17 cellular contexts compared by ENCODE assay signal in genomic region chr12:11970155-11970520, GRCh38.
DNase-seq lines count a peak whose midpoint lies in the region; ATAC-seq and TF ChIP-seq lines count a peak whose summit lies in the region.
"Had no signal": no experiment of that assay in that cellular context is flagged by ENCODE, and none has a peak within 500 bp of the region (broad histone marks: within the 10 kb centered on the region; RNA-seq: fewer than 3 reads in every experiment).

No MANE protein-coding gene starts in this region.

- H3K27ac Mint-ChIP-seq in nephron, result peak overlapping the region in 2 of 3 experiments; percentile 22 to 89
- H3K27ac Mint-ChIP-seq in activated T-cell treated with anti-CD3 and anti-CD28 coated beads, Interleukin-2, amount 50 U/mL, for 72 hours, result no peak overlapping the region
- H3K27ac Mint-ChIP-seq: CD14-positive monocyte had no signal

- H3K27ac ChIP-seq in ectodermal cell (ENCODE audit: insufficient read depth, low read depth, low read length, poor library complexity, severe bottlenecking) (peak overlapping the region; percentile 17), right atrium auricular region (no peak overlapping the region)
- H3K27ac ChIP-seq: HL-60 had no signal

- H3K9me3 Mint-ChIP-seq in nephron, result peaks cover 5% of the 10 kb centered on the region
- no peaks in the 10 kb centered on the region for H3K9me3 Mint-ChIP-seq in activated T-cell treated with anti-CD3 and anti-CD28 coated beads, Interleukin-2, amount 50 U/mL, for 72 hours

- H3K36me3 Mint-ChIP-seq in nephron (ENCODE audit: low read depth), result no peaks in the 10 kb centered on the region
- H3K36me3 Mint-ChIP-seq in activated T-cell treated with anti-CD3 and anti-CD28 coated beads, Interleukin-2, amount 50 U/mL, for 72 hours (ENCODE audit: insufficient read depth in 2 of 2), result peaks cover 0 to 2% of the 10 kb centered on the region in 2 donors
- H3K36me3 Mint-ChIP-seq: CD14-positive monocyte had no signal

- no peaks in the 10 kb centered on the region for H3K9me3 ChIP-seq in ectodermal cell (ENCODE audit: control insufficient read depth, low read length)
- H3K9me3 ChIP-seq in right atrium auricular region, result no peaks in the 10 kb centered on the region

- no peaks in the 10 kb centered on the region for H3K27me3 Mint-ChIP-seq in nephron (ENCODE audit: low read depth)
- no peaks in the 10 kb centered on the region for H3K27me3 Mint-ChIP-seq in activated T-cell treated with anti-CD3 and anti-CD28 coated beads, Interleukin-2, amount 50 U/mL, for 72 hours (ENCODE audit: low read depth)

- 37 to 46% methylated on average over 4 of the region's 4 CpGs for WGBS in ectodermal cell, 2 experiments

- no peaks in the 10 kb centered on the region for H3K27me3 ChIP-seq in H7 (ENCODE audit: control insufficient read depth, insufficient read depth, low read length)
- H3K27me3 ChIP-seq in ectodermal cell (ENCODE audit: control insufficient read depth, insufficient read depth, low read length, poor library complexity, severe bottlenecking), result no peaks in the 10 kb centered on the region
- H3K27me3 ChIP-seq in right atrium auricular region, result no peaks in the 10 kb centered on the region

- TF ChIP-seq CTCF in nephron (IDR thresholded peaks at IDR 0.05; ENCODE audit: unreplicated experiment in 3 of 3) (no peak), right atrium auricular region (IDR thresholded peaks at IDR 0.05) (no peak)

- H3K4me1 ChIP-seq in ectodermal cell (ENCODE audit: control insufficient read depth, insufficient read depth, low read length) (no peaks in the 10 kb centered on the region), right atrium auricular region (no peaks in the 10 kb centered on the region)

- H3K36me3 ChIP-seq in H7 (replicated peaks; ENCODE audit: control insufficient read depth, insufficient read depth, low read length) (no peaks in the 10 kb centered on the region), ectodermal cell (ENCODE audit: control insufficient read depth, insufficient read depth, low read length) (no peaks in the 10 kb centered on the region), right atrium auricular region (no peaks in the 10 kb centered on the region)

- no peak for ATAC-seq in activated T-cell treated with anti-CD3 and anti-CD28 coated beads, Interleukin-2, amount 50 U/mL, for 72 hours (replicated peaks in 1 of 2)
- ATAC-seq: HCT116, K562 had no signal

- no peak overlapping the region for H3K4me3 ChIP-seq in H7 (ENCODE audit: insufficient read depth, low read depth, low read length)
- no peak overlapping the region for H3K4me3 ChIP-seq in ectodermal cell (ENCODE audit: insufficient read depth, low read depth, low read length)
- no peak overlapping the region for H3K4me3 ChIP-seq in right atrium auricular region
- H3K4me3 ChIP-seq: K562 had no signal

- no peak overlapping the region for H3K4me3 Mint-ChIP-seq in nephron
- H3K4me3 Mint-ChIP-seq in activated T-cell treated with anti-CD3 and anti-CD28 coated beads, Interleukin-2, amount 50 U/mL, for 72 hours, result no peak overlapping the region
- H3K4me3 Mint-ChIP-seq: CD14-positive monocyte had no signal

- no peaks in the 10 kb centered on the region for H3K4me1 Mint-ChIP-seq in nephron
- H3K4me1 Mint-ChIP-seq in activated T-cell treated with anti-CD3 and anti-CD28 coated beads, Interleukin-2, amount 50 U/mL, for 72 hours (ENCODE audit: low read depth), result peaks cover 6% of the 10 kb centered on the region
- H3K4me1 Mint-ChIP-seq: CD14-positive monocyte had no signal

- DNase-seq in H7 (peak; percentile 38), NCI-H146 treated with DMSO at 0.1 percent for 48 hours (lab: John Stamatoyannopoulos, UW; ENCODE audit: unreplicated experiment) (peak; percentile 33), right atrium auricular region (ENCODE audit: low spot score) (no peak), GDM1 (lab: John Stamatoyannopoulos, UW) (no peak)
- no peak for DNase-seq in stimulated activated CD4-positive, alpha-beta T cell treated with anti-CD3 and anti-CD28 coated beads, Interleukin-2, amount 100 ng/mL, for 24 hours
- no peak for DNase-seq in activated T-cell treated with anti-CD3 and anti-CD28 coated beads, Interleukin-2, amount 50 U/mL, for 72 hours
- DNase-seq: AML-193, DMS 273 treated with DMSO at 0.1 percent for 48 hours, NCI-H1930, NCI-H2171, NCI-H446 treated with DMSO at 0.1 percent for 48 hours had no signal

Comparison
In these comparisons a context has a peak if more than half of its experiments do, and no peak if none do; other contexts are left out.
1. DNase-seq: peak in H7 (single experiment) and NCI-H146 treated with DMSO at 0.1 percent for 48 hours (single experiment); none in right atrium auricular region (single experiment), GDM1 (single experiment), stimulated activated CD4-positive, alpha-beta T cell treated with anti-CD3 and anti-CD28 coated beads, Interleukin-2, amount 100 ng/mL, for 24 hours (0 of 2) and activated T-cell treated with anti-CD3 and anti-CD28 coated beads, Interleukin-2, amount 50 U/mL, for 72 hours (0 of 2).